ENCODE assay signal across 27 cellular contexts in the genomic region with DNA sequence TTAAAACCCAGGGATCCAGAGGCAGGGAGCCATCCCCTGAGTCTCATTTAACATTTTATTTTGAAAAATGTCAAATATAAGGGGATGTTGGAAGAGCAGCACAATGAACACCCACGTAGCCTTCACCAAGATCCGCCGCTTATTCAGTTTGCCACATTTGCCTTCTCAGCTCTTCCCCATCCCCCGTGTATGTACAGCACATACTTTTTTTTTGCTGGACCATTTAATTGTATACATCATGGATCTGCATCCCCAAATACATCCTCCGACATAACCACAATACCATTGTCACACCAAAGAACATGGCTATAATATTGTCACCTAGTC.
"Had no signal": no experiment of that assay in that cellular context is flagged by ENCODE, and none has a peak within 500 bp of the region (broad histone marks: within the 10 kb centered on the region; RNA-seq: fewer than 3 reads in every experiment).

No MANE protein-coding gene starts in this region.

- H3K4me1 ChIP-seq: neural progenitor cell, pancreas, prostate gland, right lobe of liver, sigmoid colon, suprapubic skin, testis, tibial artery, transverse colon, upper lobe of right lung, uterus had no signal

- H3K27ac Mint-ChIP-seq: naive thymus-derived CD4-positive, alpha-beta T cell; natural killer cell; nephron; neural progenitor cell; stimulated activated memory B cell treated with anti-CD40 and anti-IgM and Interleukin-4, amounts not matched to agents 10 μg/mL and 1 μg/mL and 100 μg/mL, for 72 hours; stimulated activated naive CD8-positive, alpha-beta T cell treated with anti-CD3 and anti-CD28 coated beads, Interleukin-15, amount 100 ng/mL, for 72 hours; type B pancreatic cell had no signal

- H3K36me3 Mint-ChIP-seq: naive thymus-derived CD4-positive, alpha-beta T cell; natural killer cell; neural progenitor cell; stimulated activated memory B cell treated with anti-CD40 and anti-IgM and Interleukin-4, amounts not matched to agents 10 μg/mL and 1 μg/mL and 100 μg/mL, for 72 hours; type B pancreatic cell had no signal

- H3K27me3 ChIP-seq: neural progenitor cell, neutrophil, pancreas, right lobe of liver, sigmoid colon, suprapubic skin, testis, tibial artery, transverse colon, upper lobe of right lung, uterus had no signal

- H3K36me3 ChIP-seq: neural progenitor cell, neutrophil, pancreas, prostate gland, right lobe of liver, sigmoid colon, suprapubic skin, tibial artery, transverse colon, upper lobe of right lung, uterus had no signal

- H3K9me3 Mint-ChIP-seq: naive thymus-derived CD4-positive, alpha-beta T cell; natural killer cell; nephron; neural progenitor cell; stimulated activated memory B cell treated with anti-CD40 and anti-IgM and Interleukin-4, amounts not matched to agents 10 μg/mL and 1 μg/mL and 100 μg/mL, for 72 hours; stimulated activated naive CD8-positive, alpha-beta T cell treated with anti-CD3 and anti-CD28 coated beads, Interleukin-15, amount 100 ng/mL, for 72 hours; type B pancreatic cell had no signal

- H3K4me2 ChIP-seq: neural progenitor cell had no signal

- H3K4me3 ChIP-seq: neural progenitor cell, pancreas, prostate gland, right lobe of liver, sigmoid colon, suprapubic skin, testis, tibial artery, transverse colon, upper lobe of right lung, uterus had no signal

- H3K4me3 Mint-ChIP-seq: naive thymus-derived CD4-positive, alpha-beta T cell; natural killer cell; nephron; neural progenitor cell; stimulated activated memory B cell treated with anti-CD40 and anti-IgM and Interleukin-4, amounts not matched to agents 10 μg/mL and 1 μg/mL and 100 μg/mL, for 72 hours; stimulated activated naive CD8-positive, alpha-beta T cell treated with anti-CD3 and anti-CD28 coated beads, Interleukin-15, amount 100 ng/mL, for 72 hours; type B pancreatic cell had no signal

- H2AFZ ChIP-seq: neural progenitor cell had no signal

- ATAC-seq: natural killer cell; pancreas; right cardiac atrium; right lobe of liver; stimulated activated naive CD8-positive, alpha-beta T cell treated with anti-CD3 and anti-CD28 coated beads, Interleukin-15, Interleukin-2, amounts not matched to agents 100 U/mL and 50 U/mL, for 24 hours; upper lobe of right lung had no signal

- DNase-seq: naive thymus-derived CD4-positive, alpha-beta T cell; natural killer cell; pancreas; right cardiac atrium; right lobe of liver; sigmoid colon; small intestine; stimulated activated CD4-positive, alpha-beta T cell treated with anti-CD3 and anti-CD28 coated beads, Interleukin-15, amount 100 ng/mL, for 24 hours; stimulated activated CD4-positive, alpha-beta T cell treated with anti-CD3 and anti-CD28 coated beads, Interleukin-2, amount 100 ng/mL, for 24 hours; stimulated activated CD4-positive, alpha-beta T cell treated with anti-CD3 and anti-CD28 coated beads, Interleukin-2, amount 100 ng/mL, for 48 hours; stimulated activated CD4-positive, alpha-beta T cell treated with anti-CD3 and anti-CD28 coated beads, Interleukin-4, amount 100 ng/mL, for 24 hours; stimulated activated naive CD4-positive, alpha-beta T cell; stimulated activated naive CD8-positive, alpha-beta T cell treated with anti-CD3 and anti-CD28 coated beads, Interleukin-15, amount 100 ng/mL, for 72 hours; stimulated activated naive CD8-positive, alpha-beta T cell treated with anti-CD3 and anti-CD28 coated beads, Interleukin-15, Interleukin-2, amounts not matched to agents 100 U/mL and 50 U/mL, for 24 hours; substantia nigra; testis; tibial artery; transverse colon; upper lobe of right lung; uterus had no signal

- H3K27ac ChIP-seq: neural progenitor cell, neutrophil, pancreas, prostate gland, right lobe of liver, sigmoid colon, suprapubic skin, testis, tibial artery, transverse colon, upper lobe of right lung, uterus had no signal

- H3K9me3 ChIP-seq: neutrophil, pancreas, prostate gland, right lobe of liver, sigmoid colon, suprapubic skin, testis, tibial artery, transverse colon, upper lobe of right lung, uterus had no signal

- H3K9ac ChIP-seq: neural progenitor cell had no signal

- H3K4me1 Mint-ChIP-seq: natural killer cell; stimulated activated memory B cell treated with anti-CD40 and anti-IgM and Interleukin-4, amounts not matched to agents 10 μg/mL and 1 μg/mL and 100 μg/mL, for 72 hours had no signal
